ENCODE assay signal across 1 cellular context in the genomic region with DNA sequence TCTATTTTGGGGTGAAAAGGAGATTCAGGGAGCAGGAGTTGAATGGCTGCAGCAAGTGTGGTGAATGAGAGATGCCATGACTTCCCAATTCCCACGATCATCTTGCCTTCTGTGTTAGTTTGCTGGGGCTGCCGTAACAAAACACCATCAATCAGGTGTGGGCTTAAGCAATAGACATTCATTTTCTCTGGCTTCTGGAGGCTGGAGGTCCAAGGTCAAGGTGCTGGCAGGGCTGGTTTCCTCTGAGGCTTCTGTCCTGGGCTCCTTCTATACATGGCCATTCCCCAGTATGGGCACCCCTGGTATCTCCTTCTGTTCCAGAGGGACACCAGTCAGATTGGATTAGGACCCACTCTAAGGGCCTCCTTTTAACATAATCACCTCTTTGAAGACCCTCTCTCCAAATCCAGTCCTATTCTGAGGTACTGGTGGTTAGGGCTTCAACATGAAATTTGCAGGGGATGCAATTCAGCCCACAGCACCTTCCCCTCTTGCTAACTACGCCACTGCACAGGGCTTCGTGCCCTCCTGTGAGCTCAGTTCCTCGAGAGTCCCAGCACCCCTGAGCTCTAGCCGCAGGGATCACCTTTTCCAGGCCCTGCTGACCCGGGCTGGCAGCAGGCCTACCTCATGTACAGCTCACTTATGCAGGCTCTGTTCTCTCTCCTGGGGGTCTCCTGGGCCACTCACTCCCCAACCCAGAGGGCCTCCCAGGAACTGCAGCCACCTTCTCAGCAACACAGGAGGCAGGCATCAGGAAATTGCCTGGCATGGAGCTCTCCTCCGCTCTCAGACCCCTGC.
TF ChIP-seq lines count a peak whose summit lies in the region.

No MANE protein-coding gene starts in this region.

TF ChIP-seq in GM23338, 12 proteins besides CTCF, POLR2A, EP300 and RAD21 (continued from another document):
- TF ChIP-seq, protein P1, sequence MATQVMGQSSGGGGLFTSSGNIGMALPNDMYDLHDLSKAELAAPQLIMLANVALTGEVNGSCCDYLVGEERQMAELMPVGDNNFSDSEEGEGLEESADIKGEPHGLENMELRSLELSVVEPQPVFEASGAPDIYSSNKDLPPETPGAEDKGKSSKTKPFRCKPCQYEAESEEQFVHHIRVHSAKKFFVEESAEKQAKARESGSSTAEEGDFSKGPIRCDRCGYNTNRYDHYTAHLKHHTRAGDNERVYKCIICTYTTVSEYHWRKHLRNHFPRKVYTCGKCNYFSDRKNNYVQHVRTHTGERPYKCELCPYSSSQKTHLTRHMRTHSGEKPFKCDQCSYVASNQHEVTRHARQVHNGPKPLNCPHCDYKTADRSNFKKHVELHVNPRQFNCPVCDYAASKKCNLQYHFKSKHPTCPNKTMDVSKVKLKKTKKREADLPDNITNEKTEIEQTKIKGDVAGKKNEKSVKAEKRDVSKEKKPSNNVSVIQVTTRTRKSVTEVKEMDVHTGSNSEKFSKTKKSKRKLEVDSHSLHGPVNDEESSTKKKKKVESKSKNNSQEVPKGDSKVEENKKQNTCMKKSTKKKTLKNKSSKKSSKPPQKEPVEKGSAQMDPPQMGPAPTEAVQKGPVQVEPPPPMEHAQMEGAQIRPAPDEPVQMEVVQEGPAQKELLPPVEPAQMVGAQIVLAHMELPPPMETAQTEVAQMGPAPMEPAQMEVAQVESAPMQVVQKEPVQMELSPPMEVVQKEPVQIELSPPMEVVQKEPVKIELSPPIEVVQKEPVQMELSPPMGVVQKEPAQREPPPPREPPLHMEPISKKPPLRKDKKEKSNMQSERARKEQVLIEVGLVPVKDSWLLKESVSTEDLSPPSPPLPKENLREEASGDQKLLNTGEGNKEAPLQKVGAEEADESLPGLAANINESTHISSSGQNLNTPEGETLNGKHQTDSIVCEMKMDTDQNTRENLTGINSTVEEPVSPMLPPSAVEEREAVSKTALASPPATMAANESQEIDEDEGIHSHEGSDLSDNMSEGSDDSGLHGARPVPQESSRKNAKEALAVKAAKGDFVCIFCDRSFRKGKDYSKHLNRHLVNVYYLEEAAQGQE (IDR thresholded peaks at IDR 0.05; ENCODE audit: unreplicated experiment), result no peak
- TF ChIP-seq NANOG (IDR thresholded peaks at IDR 0.05; ENCODE audit: borderline replicate concordance), result no peak
- TF ChIP-seq POLR2AphosphoS5 (IDR thresholded peaks at IDR 0.05; ENCODE audit: low read depth), result no peak
- TF ChIP-seq, protein P2, sequence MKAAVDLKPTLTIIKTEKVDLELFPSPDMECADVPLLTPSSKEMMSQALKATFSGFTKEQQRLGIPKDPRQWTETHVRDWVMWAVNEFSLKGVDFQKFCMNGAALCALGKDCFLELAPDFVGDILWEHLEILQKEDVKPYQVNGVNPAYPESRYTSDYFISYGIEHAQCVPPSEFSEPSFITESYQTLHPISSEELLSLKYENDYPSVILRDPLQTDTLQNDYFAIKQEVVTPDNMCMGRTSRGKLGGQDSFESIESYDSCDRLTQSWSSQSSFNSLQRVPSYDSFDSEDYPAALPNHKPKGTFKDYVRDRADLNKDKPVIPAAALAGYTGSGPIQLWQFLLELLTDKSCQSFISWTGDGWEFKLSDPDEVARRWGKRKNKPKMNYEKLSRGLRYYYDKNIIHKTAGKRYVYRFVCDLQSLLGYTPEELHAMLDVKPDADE (IDR thresholded peaks at IDR 0.05), result no peak
- TF ChIP-seq, protein P3, sequence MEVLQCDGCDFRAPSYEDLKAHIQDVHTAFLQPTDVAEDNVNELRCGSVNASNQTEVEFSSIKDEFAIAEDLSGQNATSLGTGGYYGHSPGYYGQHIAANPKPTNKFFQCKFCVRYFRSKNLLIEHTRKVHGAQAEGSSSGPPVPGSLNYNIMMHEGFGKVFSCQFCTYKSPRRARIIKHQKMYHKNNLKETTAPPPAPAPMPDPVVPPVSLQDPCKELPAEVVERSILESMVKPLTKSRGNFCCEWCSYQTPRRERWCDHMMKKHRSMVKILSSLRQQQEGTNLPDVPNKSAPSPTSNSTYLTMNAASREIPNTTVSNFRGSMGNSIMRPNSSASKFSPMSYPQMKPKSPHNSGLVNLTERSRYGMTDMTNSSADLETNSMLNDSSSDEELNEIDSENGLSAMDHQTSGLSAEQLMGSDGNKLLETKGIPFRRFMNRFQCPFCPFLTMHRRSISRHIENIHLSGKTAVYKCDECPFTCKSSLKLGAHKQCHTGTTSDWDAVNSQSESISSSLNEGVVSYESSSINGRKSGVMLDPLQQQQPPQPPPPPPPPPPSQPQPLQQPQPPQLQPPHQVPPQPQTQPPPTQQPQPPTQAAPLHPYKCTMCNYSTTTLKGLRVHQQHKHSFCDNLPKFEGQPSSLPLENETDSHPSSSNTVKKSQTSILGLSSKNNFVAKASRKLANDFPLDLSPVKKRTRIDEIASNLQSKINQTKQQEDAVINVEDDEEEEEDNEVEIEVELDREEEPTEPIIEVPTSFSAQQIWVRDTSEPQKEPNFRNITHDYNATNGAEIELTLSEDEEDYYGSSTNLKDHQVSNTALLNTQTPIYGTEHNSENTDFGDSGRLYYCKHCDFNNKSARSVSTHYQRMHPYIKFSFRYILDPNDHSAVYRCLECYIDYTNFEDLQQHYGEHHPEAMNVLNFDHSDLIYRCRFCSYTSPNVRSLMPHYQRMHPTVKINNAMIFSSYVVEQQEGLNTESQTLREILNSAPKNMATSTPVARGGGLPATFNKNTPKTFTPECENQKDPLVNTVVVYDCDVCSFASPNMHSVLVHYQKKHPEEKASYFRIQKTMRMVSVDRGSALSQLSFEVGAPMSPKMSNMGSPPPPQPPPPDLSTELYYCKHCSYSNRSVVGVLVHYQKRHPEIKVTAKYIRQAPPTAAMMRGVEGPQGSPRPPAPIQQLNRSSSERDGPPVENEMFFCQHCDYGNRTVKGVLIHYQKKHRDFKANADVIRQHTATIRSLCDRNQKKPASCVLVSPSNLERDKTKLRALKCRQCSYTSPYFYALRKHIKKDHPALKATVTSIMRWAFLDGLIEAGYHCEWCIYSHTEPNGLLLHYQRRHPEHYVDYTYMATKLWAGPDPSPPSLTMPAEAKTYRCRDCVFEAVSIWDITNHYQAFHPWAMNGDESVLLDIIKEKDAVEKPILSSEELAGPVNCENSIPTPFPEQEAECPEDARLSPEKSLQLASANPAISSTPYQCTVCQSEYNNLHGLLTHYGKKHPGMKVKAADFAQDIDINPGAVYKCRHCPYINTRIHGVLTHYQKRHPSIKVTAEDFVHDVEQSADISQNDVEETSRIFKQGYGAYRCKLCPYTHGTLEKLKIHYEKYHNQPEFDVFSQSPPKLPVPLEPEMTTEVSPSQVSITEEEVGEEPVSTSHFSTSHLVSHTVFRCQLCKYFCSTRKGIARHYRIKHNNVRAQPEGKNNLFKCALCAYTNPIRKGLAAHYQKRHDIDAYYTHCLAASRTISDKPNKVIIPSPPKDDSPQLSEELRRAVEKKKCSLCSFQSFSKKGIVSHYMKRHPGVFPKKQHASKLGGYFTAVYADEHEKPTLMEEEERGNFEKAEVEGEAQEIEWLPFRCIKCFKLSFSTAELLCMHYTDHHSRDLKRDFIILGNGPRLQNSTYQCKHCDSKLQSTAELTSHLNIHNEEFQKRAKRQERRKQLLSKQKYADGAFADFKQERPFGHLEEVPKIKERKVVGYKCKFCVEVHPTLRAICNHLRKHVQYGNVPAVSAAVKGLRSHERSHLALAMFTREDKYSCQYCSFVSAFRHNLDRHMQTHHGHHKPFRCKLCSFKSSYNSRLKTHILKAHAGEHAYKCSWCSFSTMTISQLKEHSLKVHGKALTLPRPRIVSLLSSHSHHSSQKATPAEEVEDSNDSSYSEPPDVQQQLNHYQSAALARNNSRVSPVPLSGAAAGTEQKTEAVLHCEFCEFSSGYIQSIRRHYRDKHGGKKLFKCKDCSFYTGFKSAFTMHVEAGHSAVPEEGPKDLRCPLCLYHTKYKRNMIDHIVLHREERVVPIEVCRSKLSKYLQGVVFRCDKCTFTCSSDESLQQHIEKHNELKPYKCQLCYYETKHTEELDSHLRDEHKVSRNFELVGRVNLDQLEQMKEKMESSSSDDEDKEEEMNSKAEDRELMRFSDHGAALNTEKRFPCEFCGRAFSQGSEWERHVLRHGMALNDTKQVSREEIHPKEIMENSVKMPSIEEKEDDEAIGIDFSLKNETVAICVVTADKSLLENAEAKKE (CRISPR knock-in tag; IDR thresholded peaks at IDR 0.05), result no peak
- TF ChIP-seq STAT1 (IDR thresholded peaks at IDR 0.05; ENCODE audit: unreplicated experiment), result no peak
